Comparison of ENCODE assay signal across 1 cellular context in the genomic region with DNA sequence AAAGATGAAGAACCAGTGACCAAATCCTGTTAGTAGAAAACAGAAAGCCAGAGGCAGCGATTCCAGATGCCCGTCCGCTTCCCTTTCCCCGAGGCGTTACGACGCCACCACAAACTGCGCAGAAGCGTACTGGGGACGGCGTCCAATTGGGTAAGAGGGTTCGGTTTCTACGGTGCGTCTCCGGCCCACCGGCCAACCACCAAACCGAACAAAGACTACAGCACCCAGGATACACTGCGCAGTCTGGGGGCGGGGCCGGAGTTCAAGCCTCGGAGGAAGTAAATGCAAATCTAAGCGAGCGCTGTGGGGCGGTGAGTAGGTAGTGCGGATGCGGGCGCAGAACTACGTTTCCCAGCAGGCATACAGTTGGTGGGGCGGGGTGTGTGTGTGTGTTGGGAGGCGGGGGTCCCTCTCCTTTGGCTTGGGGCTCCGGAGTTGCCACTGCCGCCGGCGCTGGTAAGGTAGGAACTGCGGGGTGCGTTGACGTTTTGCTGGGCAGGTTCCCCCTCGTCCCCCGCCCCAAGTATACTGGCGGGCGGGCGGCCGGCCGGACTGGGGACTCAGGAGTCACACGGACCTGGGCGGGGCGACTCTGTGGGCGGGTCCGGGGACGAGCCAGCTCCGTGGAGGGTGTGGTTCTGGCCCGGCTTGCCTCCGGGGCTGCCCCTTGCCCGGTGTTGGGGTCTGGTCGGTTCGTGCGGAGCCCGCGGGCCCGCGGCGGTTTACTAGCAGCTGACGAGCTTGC.
A peak's percentile ranks its signal among the peaks of the same experiment; 100 is the strongest.
TF ChIP-seq lines count a peak whose summit lies in the region.

Gene SWT1 (plus strand): TSS at position 314 of the 745 bp plus-strand sequence. CDS start 3,675 bp downstream, outside the sequence.
A gene with protein sequence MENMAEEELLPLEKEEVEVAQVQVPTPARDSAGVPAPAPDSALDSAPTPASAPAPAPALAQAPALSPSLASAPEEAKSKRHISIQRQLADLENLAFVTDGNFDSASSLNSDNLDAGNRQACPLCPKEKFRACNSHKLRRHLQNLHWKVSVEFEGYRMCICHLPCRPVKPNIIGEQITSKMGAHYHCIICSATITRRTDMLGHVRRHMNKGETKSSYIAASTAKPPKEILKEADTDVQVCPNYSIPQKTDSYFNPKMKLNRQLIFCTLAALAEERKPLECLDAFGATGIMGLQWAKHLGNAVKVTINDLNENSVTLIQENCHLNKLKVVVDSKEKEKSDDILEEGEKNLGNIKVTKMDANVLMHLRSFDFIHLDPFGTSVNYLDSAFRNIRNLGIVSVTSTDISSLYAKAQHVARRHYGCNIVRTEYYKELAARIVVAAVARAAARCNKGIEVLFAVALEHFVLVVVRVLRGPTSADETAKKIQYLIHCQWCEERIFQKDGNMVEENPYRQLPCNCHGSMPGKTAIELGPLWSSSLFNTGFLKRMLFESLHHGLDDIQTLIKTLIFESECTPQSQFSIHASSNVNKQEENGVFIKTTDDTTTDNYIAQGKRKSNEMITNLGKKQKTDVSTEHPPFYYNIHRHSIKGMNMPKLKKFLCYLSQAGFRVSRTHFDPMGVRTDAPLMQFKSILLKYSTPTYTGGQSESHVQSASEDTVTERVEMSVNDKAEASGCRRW (minus strand): TSS at position 100 of the 745 bp plus-strand sequence. CDS start 241 bp downstream, outside the sequence.

TF ChIP-seq in K562, 482 proteins besides CTCF, POLR2A, EP300 and RAD21 (continued from another document and continues in another):
- TF ChIP-seq MAFK (IDR thresholded peaks at IDR 0.05; ENCODE audit: low read length) (no peak), MAFF (IDR thresholded peaks at IDR 0.05; ENCODE audit: low read length) (no peak), DLX4 (CRISPR knock-in tag; IDR thresholded peaks at IDR 0.05) (no peak), ZNF239 (CRISPR knock-in tag; IDR thresholded peaks at IDR 0.05) (no peak), CBX1 (IDR thresholded peaks at IDR 0.05; ENCODE audit: low read depth) (peak; percentile 11; the same call in 1 of the 2 replicates), MCM3 (IDR thresholded peaks at IDR 0.05) (no peak), ZNF354B (CRISPR knock-in tag; IDR thresholded peaks at IDR 0.05) (no peak), PCBP1 (IDR thresholded peaks at IDR 0.05; ENCODE audit: low read depth, low read length, poor library complexity, severe bottlenecking) (peak; percentile 15), TCFL5 (CRISPR knock-in tag; conservative IDR thresholded peaks at IDR 0.05) (no peak), TSC22D4 (tag; IDR thresholded peaks at IDR 0.05) (no peak), PML (IDR thresholded peaks at IDR 0.05; ENCODE audit: low read length) (peak; percentile 88; the same call in 1 of the 2 replicates), TFAP4 (CRISPR knock-in tag; IDR thresholded peaks at IDR 0.05; ENCODE audit: borderline replicate concordance) (peak; percentile 85; the same call in 1 of the 2 replicates), ZNF124 (CRISPR knock-in tag; IDR thresholded peaks at IDR 0.05) (no peak), CREB1 (IDR thresholded peaks at IDR 0.05) (no peak; the same call in none of the 2 replicates), CREB1 (CRISPR knock-in tag; IDR thresholded peaks at IDR 0.05) (peak; percentile 84), RBFOX2 (IDR thresholded peaks at IDR 0.05; ENCODE audit: low read depth, low read length) (peak; percentile 92), MTA2 (IDR thresholded peaks at IDR 0.05; ENCODE audit: low read depth) (no peak), ZFP30 (CRISPR knock-in tag; IDR thresholded peaks at IDR 0.05; ENCODE audit: borderline replicate concordance) (no peak), ERF (CRISPR knock-in tag; IDR thresholded peaks at IDR 0.05) (no peak), FOXA1 (IDR thresholded peaks at IDR 0.05; ENCODE audit: borderline replicate concordance) (no peak), NFIC (IDR thresholded peaks at IDR 0.05) (peak; percentile 28; the same call in 1 of the 2 replicates), ZKSCAN8 (CRISPR knock-in tag; IDR thresholded peaks at IDR 0.05) (no peak), ASH1L (IDR thresholded peaks at IDR 0.05; ENCODE audit: borderline replicate concordance, low read depth, partially characterized antibody) (no peak), ZEB2 (IDR thresholded peaks at IDR 0.05) (no peak), U2AF2 (optimal IDR thresholded peaks at IDR 0.05; ENCODE audit: low read depth, low read length) (no peak), ZNF143 (CRISPR knock-in tag; IDR thresholded peaks at IDR 0.05) (peak; percentile 96), SAFB (IDR thresholded peaks at IDR 0.05; ENCODE audit: borderline replicate concordance, low read depth, low read length) (no peak; the same call in 1 of the 2 replicates), KDM4B (IDR thresholded peaks at IDR 0.05; ENCODE audit: borderline replicate concordance in 2 of 2, low read depth in 1 of 2) (peak in 1 of 2 experiments; percentile 52; a peak in 1 of 4 replicates), MAFG (tag; conservative IDR thresholded peaks at IDR 0.05) (no peak), ZNF165 (CRISPR knock-in tag; IDR thresholded peaks at IDR 0.05; ENCODE audit: borderline replicate concordance) (no peak), NELFE (IDR thresholded peaks at IDR 0.05; ENCODE audit: insufficient read depth, insufficient read length) (no peak), POLR2AphosphoS5 (IDR thresholded peaks at IDR 0.05; ENCODE audit: control insufficient read depth, insufficient read depth, low read depth, low read length) (peak; percentile 95), HNRNPH1 (optimal IDR thresholded peaks at IDR 0.05; ENCODE audit: low read depth, low read length) (no peak), MEF2A (IDR thresholded peaks at IDR 0.05; ENCODE audit: control insufficient read depth, low read depth, low read length) (no peak), ZKSCAN1 (IDR thresholded peaks at IDR 0.05; ENCODE audit: low read depth, low read length) (no peak; the same call in 1 of the 2 replicates), ZNF77 (CRISPR knock-in tag; IDR thresholded peaks at IDR 0.05) (no peak), CHD2 (IDR thresholded peaks at IDR 0.05; ENCODE audit: low read depth, low read length) (0 out of 2 replicates have a peak, but pooled peaks have one; percentile 22), HNRNPL (IDR thresholded peaks at IDR 0.05; ENCODE audit: low read depth, low read length) (no peak), ILK (tag; IDR thresholded peaks at IDR 0.05; ENCODE audit: borderline replicate concordance, low read depth) (no peak), ZBED1 (IDR thresholded peaks at IDR 0.05) (0 out of 2 replicates have a peak, but pooled peaks have one; percentile 6), TCF7 (IDR thresholded peaks at IDR 0.05; ENCODE audit: borderline replicate concordance) (0 out of 2 replicates have a peak, but pooled peaks have one; percentile 19), PTRF (tag; IDR thresholded peaks at IDR 0.05) (no peak), ZNF766 (CRISPR knock-in tag; conservative IDR thresholded peaks at IDR 0.05) (no peak; the same call in none of the 2 replicates), ZBTB12 (CRISPR knock-in tag; IDR thresholded peaks at IDR 0.05) (no peak; the same call in 1 of the 2 replicates), ZBTB33 (CRISPR knock-in tag; IDR thresholded peaks at IDR 0.05) (no peak), HDAC1 (IDR thresholded peaks at IDR 0.05) (peak in 1 of 2 experiments; percentile 88; a peak in 2 of 4 replicates), ZNF668 (CRISPR knock-in tag; IDR thresholded peaks at IDR 0.05) (no peak)
- TF ChIP-seq, protein P1, sequence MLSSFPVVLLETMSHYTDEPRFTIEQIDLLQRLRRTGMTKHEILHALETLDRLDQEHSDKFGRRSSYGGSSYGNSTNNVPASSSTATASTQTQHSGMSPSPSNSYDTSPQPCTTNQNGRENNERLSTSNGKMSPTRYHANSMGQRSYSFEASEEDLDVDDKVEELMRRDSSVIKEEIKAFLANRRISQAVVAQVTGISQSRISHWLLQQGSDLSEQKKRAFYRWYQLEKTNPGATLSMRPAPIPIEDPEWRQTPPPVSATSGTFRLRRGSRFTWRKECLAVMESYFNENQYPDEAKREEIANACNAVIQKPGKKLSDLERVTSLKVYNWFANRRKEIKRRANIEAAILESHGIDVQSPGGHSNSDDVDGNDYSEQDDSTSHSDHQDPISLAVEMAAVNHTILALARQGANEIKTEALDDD (IDR thresholded peaks at IDR 0.05): no peak
- TF ChIP-seq, protein P2, sequence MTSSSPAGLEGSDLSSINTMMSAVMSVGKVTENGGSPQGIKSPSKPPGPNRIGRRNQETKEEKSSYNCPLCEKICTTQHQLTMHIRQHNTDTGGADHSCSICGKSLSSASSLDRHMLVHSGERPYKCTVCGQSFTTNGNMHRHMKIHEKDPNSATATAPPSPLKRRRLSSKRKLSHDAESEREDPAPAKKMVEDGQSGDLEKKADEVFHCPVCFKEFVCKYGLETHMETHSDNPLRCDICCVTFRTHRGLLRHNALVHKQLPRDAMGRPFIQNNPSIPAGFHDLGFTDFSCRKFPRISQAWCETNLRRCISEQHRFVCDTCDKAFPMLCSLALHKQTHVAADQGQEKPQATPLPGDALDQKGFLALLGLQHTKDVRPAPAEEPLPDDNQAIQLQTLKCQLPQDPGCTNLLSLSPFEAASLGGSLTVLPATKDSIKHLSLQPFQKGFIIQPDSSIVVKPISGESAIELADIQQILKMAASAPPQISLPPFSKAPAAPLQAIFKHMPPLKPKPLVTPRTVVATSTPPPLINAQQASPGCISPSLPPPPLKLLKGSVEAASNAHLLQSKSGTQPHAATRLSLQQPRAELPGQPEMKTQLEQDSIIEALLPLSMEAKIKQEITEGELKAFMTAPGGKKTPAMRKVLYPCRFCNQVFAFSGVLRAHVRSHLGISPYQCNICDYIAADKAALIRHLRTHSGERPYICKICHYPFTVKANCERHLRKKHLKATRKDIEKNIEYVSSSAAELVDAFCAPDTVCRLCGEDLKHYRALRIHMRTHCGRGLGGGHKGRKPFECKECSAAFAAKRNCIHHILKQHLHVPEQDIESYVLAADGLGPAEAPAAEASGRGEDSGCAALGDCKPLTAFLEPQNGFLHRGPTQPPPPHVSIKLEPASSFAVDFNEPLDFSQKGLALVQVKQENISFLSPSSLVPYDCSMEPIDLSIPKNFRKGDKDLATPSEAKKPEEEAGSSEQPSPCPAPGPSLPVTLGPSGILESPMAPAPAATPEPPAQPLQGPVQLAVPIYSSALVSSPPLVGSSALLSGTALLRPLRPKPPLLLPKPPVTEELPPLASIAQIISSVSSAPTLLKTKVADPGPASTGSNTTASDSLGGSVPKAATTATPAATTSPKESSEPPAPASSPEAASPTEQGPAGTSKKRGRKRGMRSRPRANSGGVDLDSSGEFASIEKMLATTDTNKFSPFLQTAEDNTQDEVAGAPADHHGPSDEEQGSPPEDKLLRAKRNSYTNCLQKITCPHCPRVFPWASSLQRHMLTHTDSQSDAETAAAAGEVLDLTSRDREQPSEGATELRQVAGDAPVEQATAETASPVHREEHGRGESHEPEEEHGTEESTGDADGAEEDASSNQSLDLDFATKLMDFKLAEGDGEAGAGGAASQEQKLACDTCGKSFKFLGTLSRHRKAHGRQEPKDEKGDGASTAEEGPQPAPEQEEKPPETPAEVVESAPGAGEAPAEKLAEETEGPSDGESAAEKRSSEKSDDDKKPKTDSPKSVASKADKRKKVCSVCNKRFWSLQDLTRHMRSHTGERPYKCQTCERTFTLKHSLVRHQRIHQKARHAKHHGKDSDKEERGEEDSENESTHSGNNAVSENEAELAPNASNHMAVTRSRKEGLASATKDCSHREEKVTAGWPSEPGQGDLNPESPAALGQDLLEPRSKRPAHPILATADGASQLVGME (CRISPR knock-in tag; IDR thresholded peaks at IDR 0.05): 0 out of 2 replicates have a peak, but pooled peaks have one; percentile 48
- TF ChIP-seq, protein P3, sequence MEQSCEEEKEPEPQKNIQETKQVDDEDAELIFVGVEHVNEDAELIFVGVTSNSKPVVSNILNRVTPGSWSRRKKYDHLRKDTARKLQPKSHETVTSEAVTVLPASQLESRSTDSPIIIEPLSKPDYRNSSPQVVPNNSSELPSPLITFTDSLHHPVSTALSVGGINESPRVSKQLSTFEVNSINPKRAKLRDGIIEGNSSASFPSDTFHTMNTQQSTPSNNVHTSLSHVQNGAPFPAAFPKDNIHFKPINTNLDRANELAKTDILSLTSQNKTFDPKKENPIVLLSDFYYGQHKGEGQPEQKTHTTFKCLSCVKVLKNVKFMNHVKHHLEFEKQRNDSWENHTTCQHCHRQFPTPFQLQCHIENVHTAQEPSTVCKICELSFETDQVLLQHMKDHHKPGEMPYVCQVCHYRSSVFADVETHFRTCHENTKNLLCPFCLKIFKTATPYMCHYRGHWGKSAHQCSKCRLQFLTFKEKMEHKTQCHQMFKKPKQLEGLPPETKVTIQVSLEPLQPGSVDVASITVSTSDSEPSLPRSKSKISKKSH (CRISPR knock-in tag; IDR thresholded peaks at IDR 0.05): no peak
